Comparison of ENCODE assay signal across 22 cellular contexts in genomic region chr2:240775911-240776310, GRCh38. TPM values are rescaled to one million over a fixed set of nuclear protein-coding genes. Genes with fewer than 3 reads are reported as not detected.
DNase-seq lines count a peak whose midpoint lies in the region; ATAC-seq, FAIRE-seq and TF ChIP-seq lines count a peak whose summit lies in the region.
"Had no signal": no experiment of that assay in that cellular context is flagged by ENCODE, and none has a peak within 500 bp of the region (broad histone marks: within the 10 kb centered on the region; RNA-seq: fewer than 3 reads in every experiment).

No MANE protein-coding gene starts in this region.

- H3K9me3 ChIP-seq in K562 (replicated peaks; ENCODE audit: control insufficient read depth, insufficient read depth, low read depth, low read length) (no peaks in the 10 kb centered on the region), upper lobe of right lung (no peaks in the 10 kb centered on the region)

- DNase-seq in left cardiac atrium, result peak; percentile 53
- no peak for DNase-seq in cardiac septum (ENCODE audit: low spot score)
- DNase-seq in K562 (ENCODE audit: extremely low read depth in 1 of 4, low spot score in 3 of 4), result no peak
- no peak for DNase-seq in upper lobe of right lung
- DNase-seq in HK-2 (ENCODE audit: unreplicated experiment), result no peak
- DNase-seq in stimulated activated naive CD8-positive, alpha-beta T cell treated with anti-CD3 and anti-CD28 coated beads, Interleukin-15, Interleukin-2, amounts not matched to agents 100 U/mL and 50 U/mL, for 24 hours, result no peak
- DNase-seq: AML-193; Calu3; CD4-positive, alpha-beta T cell; DMS79 treated with DMSO at 0.1 percent for 48 hours; GF-D8; KBM-7; NCI-H1048; NCI-H146; NCI-H2107; NCI-H345; NCI-H526 treated with DMSO at 0.1 percent for 48 hours had no signal

- H3K9ac ChIP-seq in K562 (ENCODE audit: insufficient read depth in 1 of 2, low read depth in 2 of 2, low read length in 2 of 2), result no peak overlapping the region

- peak overlapping the region; percentile 8 to 68 (median 56) for H3K27ac Mint-ChIP-seq in nephron
- H3K27ac Mint-ChIP-seq: CD4-positive, alpha-beta T cell; GM23338 had no signal

- peaks cover 0 to 3% of the 10 kb centered on the region in 2 experiments; a peak in 1 of 5 replicates for H3K4me1 ChIP-seq in K562 (replicated peaks in 1 of 2; ENCODE audit: control insufficient read depth in 2 of 2, insufficient read depth in 2 of 2, low read length in 2 of 2)
- no peaks in the 10 kb centered on the region for H3K4me1 ChIP-seq in upper lobe of right lung

- no peak overlapping the region for H3K27ac ChIP-seq in K562 (ENCODE audit: extremely low read depth, low read depth, low read length)
- no peak overlapping the region for H3K27ac ChIP-seq in upper lobe of right lung
- H3K27ac ChIP-seq: HL-60 had no signal

- 7% methylated on average over 2 of the region's 9 CpGs for WGBS in K562 (ENCODE audit: insufficient coverage, low coverage, missing lambda C conversion rate)

- H3K9me3 Mint-ChIP-seq in nephron, result no peaks in the 10 kb centered on the region
- H3K9me3 Mint-ChIP-seq: CD4-positive, alpha-beta T cell; GM23338 had no signal

- no peak for TF ChIP-seq RAD21 in K562 (CRISPR knock-in tag; conservative IDR thresholded peaks at IDR 0.05 in 1 of 2, IDR thresholded peaks at IDR 0.05 in 1 of 2)

- FAIRE-seq in K562 (lab: Jason Lieb, UNC), result no peak

- H3K4me3 ChIP-seq in K562, result no peak overlapping the region
- H3K4me3 ChIP-seq in upper lobe of right lung, result no peak overlapping the region
- H3K4me3 ChIP-seq: GM23338 had no signal

- H4K20me1 ChIP-seq in K562 (replicated peaks; ENCODE audit: control insufficient read depth, insufficient read depth, low read length), result no peaks in the 10 kb centered on the region

- TF ChIP-seq CTCF in K562 (IDR thresholded peaks at IDR 0.05 in 2 of 3, conservative IDR thresholded peaks at IDR 0.05 in 1 of 3; ENCODE audit: insufficient read depth in 2 of 3, low read depth in 1 of 3, low read length in 3 of 3), result no peak
- no peak for TF ChIP-seq CTCF in nephron (IDR thresholded peaks at IDR 0.05; ENCODE audit: unreplicated experiment in 3 of 3)
- TF ChIP-seq CTCF in upper lobe of right lung (IDR thresholded peaks at IDR 0.05), result no peak

- H3K79me2 ChIP-seq in K562 (ENCODE audit: control insufficient read depth, insufficient read depth, low read length), result no peaks in the 10 kb centered on the region

- no peak overlapping the region for H2AFZ ChIP-seq in K562 (ENCODE audit: low read depth, low read length)
- H2AFZ ChIP-seq: GM23338 had no signal

- TF ChIP-seq EP300 in K562 (IDR thresholded peaks at IDR 0.05; ENCODE audit: low read length), result no peak

- no peaks in the 10 kb centered on the region for H3K36me3 Mint-ChIP-seq in nephron (ENCODE audit: low read depth)

- POLR2A ChIA-PET in K562 (lab: Yijun Ruan, JAX), result no interaction called here

- H3K27me3 Mint-ChIP-seq in nephron (ENCODE audit: low read depth), result no peaks in the 10 kb centered on the region
- H3K27me3 Mint-ChIP-seq: CD4-positive, alpha-beta T cell had no signal

- H3K9me1 ChIP-seq in K562 (ENCODE audit: control insufficient read depth, insufficient read depth, low read length), result no peaks in the 10 kb centered on the region

- peaks cover 0 to 18% of the 10 kb centered on the region in 2 experiments; a peak in 3 of 5 replicates for H3K27me3 ChIP-seq in K562 (ENCODE audit: control insufficient read depth in 2 of 2, insufficient read depth in 2 of 2, low read length in 2 of 2)
- H3K27me3 ChIP-seq in upper lobe of right lung, result no peaks in the 10 kb centered on the region

- in situ Hi-C loops in K562 (cut with MboI), result no loop called here

- CTCF ChIA-PET in K562 (lab: Yijun Ruan, JAX; ENCODE audit: low intra/inter-chr PET ratio), result no interaction called here

- intact Hi-C loops in left cardiac atrium (cut with DNase I), result no loop called here
- intact Hi-C loops in cardiac septum (cut with DNase I), result no loop called here
- intact Hi-C loops in K562 (cut with micrococcal nuclease), result no loop called here
- intact Hi-C loops in upper lobe of right lung (cut with DNase I), result no loop called here

- no TSS peak for BruUV-seq in K562 (replicated peaks; lab: Mats Ljungman, UMichigan)

- peaks cover 7% of the 10 kb centered on the region for H3K4me1 Mint-ChIP-seq in nephron
- H3K4me1 Mint-ChIP-seq: GM23338 had no signal

- H3K36me3 ChIP-seq in K562 (ENCODE audit: control insufficient read depth, insufficient read depth, low read length) (no peaks in the 10 kb centered on the region), upper lobe of right lung (no peaks in the 10 kb centered on the region)

- no peak overlapping the region for H3K4me2 ChIP-seq in K562 (ENCODE audit: insufficient read depth, low read length)
- H3K4me2 ChIP-seq: GM23338 had no signal

- no peak overlapping the region for H3K4me3 Mint-ChIP-seq in nephron
- H3K4me3 Mint-ChIP-seq: CD4-positive, alpha-beta T cell; GM23338 had no signal

- TF ChIP-seq POLR2A in K562 (conservative IDR thresholded peaks at IDR 0.05), result no peak

- ATAC-seq in left cardiac atrium (peak; percentile 56 to 75), K562 (no peak; the same call in 2 of the 3 replicates), upper lobe of right lung (peak; percentile 30), GM18870 (IDR thresholded peaks at IDR 0.05; ENCODE audit: unreplicated experiment) (no peak)
- no peak for ATAC-seq in stimulated activated naive CD8-positive, alpha-beta T cell treated with anti-CD3 and anti-CD28 coated beads, Interleukin-15, Interleukin-2, amounts not matched to agents 100 U/mL and 50 U/mL, for 24 hours
- ATAC-seq: GM23338 had no signal

TF ChIP-seq in K562, 482 proteins besides CTCF, POLR2A, EP300 and RAD21:
- no peak for TF ChIP-seq RBM14 (IDR thresholded peaks at IDR 0.05; ENCODE audit: borderline replicate concordance, insufficient read depth, low read depth, low read length)
- no peak for TF ChIP-seq ZNF445 (CRISPR knock-in tag; IDR thresholded peaks at IDR 0.05; ENCODE audit: low read depth)
- TF ChIP-seq NFIC (IDR thresholded peaks at IDR 0.05), result peak; percentile 50
- TF ChIP-seq JUN (IDR thresholded peaks at IDR 0.05; ENCODE audit: borderline replicate concordance, low read depth, low read length), result no peak
- no peak for TF ChIP-seq JUN (CRISPR knock-in tag; IDR thresholded peaks at IDR 0.05; ENCODE audit: borderline replicate concordance)

RNA-seq across cellular contexts. Expression of gene KIF1A, which starts 44.1 kb away (rescaled TPM):
- 10 to 100 TPM; 27.4 to 51.5 TPM for total RNA-seq in left cardiac atrium
- 10.2 TPM for total RNA-seq in cardiac septum
- 0.25 and 2.6 TPM in 2 replicates for total RNA-seq in K562 (2011; cell fraction: chromatin; rRNA removed; ENCODE audit: low replicate concordance)
- 0.83 and 1.8 TPM in 2 replicates for total RNA-seq in K562 (2011; cell fraction: nucleolus; rRNA removed)
- total RNA-seq in K562 (2011; cell fraction: nucleoplasm; rRNA removed), result 0.59 and 0.84 TPM in 2 replicates
- 0.29 and 0.59 TPM in 2 replicates for total RNA-seq in K562 (2014; rRNA removed)
- 0.33 TPM in 1 of 2 replicates, not detected in the other for total RNA-seq in K562 (2014; rRNA removed; fragmentation: Illumina TruSeq; extraction: Trizol)
- 0.07 and 0.11 TPM in 2 replicates for total RNA-seq in K562 (2015; rRNA removed; fragmentation: Illumina TruSeq; extraction: Trizol)
- total RNA-seq in K562 (2021), result 0.94 and 1.4 TPM in 2 replicates
- polyA plus RNA-seq in K562 (2011; rRNA removed), result 0.39 and 0.45 TPM in 2 replicates
- polyA plus RNA-seq in K562 (2011; cell fraction: cytosol; rRNA removed), result 0.60 and 2.3 TPM in 2 replicates
- 0.90 and 2.9 TPM in 2 replicates for polyA plus RNA-seq in K562 (2011; cell fraction: nucleus; rRNA removed)
- polyA plus RNA-seq in K562 (2012), result 0.33 and 1.5 TPM in 2 replicates
- 0.39 and 1.1 TPM in 2 replicates for polyA plus RNA-seq in K562 (2014; fragmentation: Illumina TruSeq; extraction: Trizol)
- not detected for polyA plus RNA-seq in K562 (2014; fragmentation: Nextera tagmentation; extraction: Ambion mirVana)
- 0.12 and 0.15 TPM in 2 replicates for polyA plus RNA-seq in K562 (2014; rRNA removed)
- 0.77 and 0.81 TPM in 2 replicates for polyA minus RNA-seq in K562 (2011; rRNA and poly(A)+ RNA removed)
- 2.1 and 2.9 TPM in 2 replicates for polyA minus RNA-seq in K562 (2011; cell fraction: cytosol; rRNA and poly(A)+ RNA removed)
- 1.1 and 1.9 TPM in 2 replicates for polyA minus RNA-seq in K562 (2011; cell fraction: nucleus; rRNA and poly(A)+ RNA removed)
- 0.81 TPM for total RNA-seq in upper lobe of right lung
- total RNA-seq: CD4-positive, alpha-beta T cell; M059J had no signal

Comparison
In these comparisons a context has a peak if more than half of its experiments do, and no peak if none do; other contexts are left out.
1. ATAC-seq: peak in left cardiac atrium (2 of 2) and upper lobe of right lung (single experiment); none in K562 (single experiment), GM18870 (single experiment) and stimulated activated naive CD8-positive, alpha-beta T cell treated with anti-CD3 and anti-CD28 coated beads, Interleukin-15, Interleukin-2, amounts not matched to agents 100 U/mL and 50 U/mL, for 24 hours (single experiment).